21 cellular contexts compared by ENCODE assay signal in genomic region chr16:778909-779527, GRCh38. TPM values are rescaled to one million over a fixed set of nuclear protein-coding genes. Genes with fewer than 3 reads are reported as not detected.
DNase-seq lines count a peak whose midpoint lies in the region.
"Had no signal": no experiment of that assay in that cellular context is flagged by ENCODE, and none has a peak within 500 bp of the region (broad histone marks: within the 10 kb centered on the region; RNA-seq: fewer than 3 reads in every experiment).

No MANE protein-coding gene starts in this region.

- no peak overlapping the region for H3K4ac ChIP-seq in neuronal stem cell (ENCODE audit: low read length)

- H3K4me1 ChIP-seq in neuronal stem cell (ENCODE audit: control insufficient read depth in 2 of 2, insufficient read depth in 1 of 2, low read depth in 1 of 2, low read length in 2 of 2): peaks cover 0 to 3% of the 10 kb centered on the region in 2 donors
- H3K4me1 ChIP-seq: Peyer's patch had no signal

- no peak overlapping the region for H3K4me2 ChIP-seq in neuronal stem cell (ENCODE audit: insufficient read depth, low read length, poor library complexity, severe bottlenecking)
- H3K4me2 ChIP-seq: GM23338 had no signal

- peaks cover 0 to 57% (median 3%) of the 10 kb centered on the region in 3 experiments for H3K27me3 ChIP-seq in neuronal stem cell (ENCODE audit: control insufficient read depth in 3 of 3, insufficient read depth in 3 of 3, low read depth in 1 of 3, low read length in 3 of 3)
- H3K27me3 ChIP-seq: Peyer's patch had no signal

- H2BK120ac ChIP-seq in neuronal stem cell (ENCODE audit: low read depth, low read length): no peak overlapping the region

- H2BK15ac ChIP-seq in neuronal stem cell (ENCODE audit: low read length): peak overlapping the region; percentile 98

- no peak overlapping the region for H2BK5ac ChIP-seq in neuronal stem cell (ENCODE audit: low read length)

- peak; percentile 9 for DNase-seq in LHCN-M2 (ENCODE audit: low read depth)
- DNase-seq in neuronal stem cell (ENCODE audit: low spot score): no peak
- DNase-seq in iPS-NIHi7 (ENCODE audit: extremely low spot score): no peak
- DNase-seq in SHP77 treated with DMSO at 0.1 percent for 48 hours (lab: John Stamatoyannopoulos, UW): no peak
- DNase-seq: Caco-2; CD4-positive, alpha-beta memory T cell; DND-41; HCEC 1CT; IMR-90; NCI-H1694; NCI-H2081 treated with DMSO at 0.1 percent for 48 hours; NCI-H446; NCI-H526; Peyer's patch; SJCRH30; T-cell had no signal

- H3K79me1 ChIP-seq in neuronal stem cell (ENCODE audit: low read depth, low read length): peaks cover 2% of the 10 kb centered on the region

- no peak overlapping the region for H3K4me3 ChIP-seq in neuronal stem cell (ENCODE audit: low read length in 2 of 2)
- H3K4me3 ChIP-seq: GM23338, Peyer's patch, SJCRH30 had no signal

- H3K27ac ChIP-seq in neuronal stem cell (replicated peaks; ENCODE audit: low read length): no peak overlapping the region
- H3K27ac ChIP-seq: Peyer's patch, SJCRH30 had no signal

- no peak overlapping the region for H3K23ac ChIP-seq in neuronal stem cell (ENCODE audit: low read depth, low read length, poor library complexity)

- H3K36me3 ChIP-seq in neuronal stem cell (replicated peaks in 1 of 2; ENCODE audit: control insufficient read depth in 2 of 2, insufficient read depth in 2 of 2, low read length in 2 of 2): no peaks in the 10 kb centered on the region
- H3K36me3 ChIP-seq: Peyer's patch, SJCRH30 had no signal

- no peak overlapping the region for H4K8ac ChIP-seq in neuronal stem cell (ENCODE audit: low read depth, low read length)

- H2BK12ac ChIP-seq in neuronal stem cell (ENCODE audit: low read length): no peak overlapping the region

- peak overlapping the region; percentile 88 for H2AK5ac ChIP-seq in neuronal stem cell (ENCODE audit: low read depth, low read length)

- peak overlapping the region; percentile 9 for H3K14ac ChIP-seq in neuronal stem cell (ENCODE audit: low read length)

- 100% methylated on average over 1 to 2 of the region's 6 CpGs for WGBS in neuronal stem cell (ENCODE audit: extremely low coverage in 2 of 2, insufficient read length in 2 of 2, insufficient replicate concordance in 1 of 2), 2 donors

- H2AFZ ChIP-seq in neuronal stem cell (ENCODE audit: low read length): no peak overlapping the region
- H2AFZ ChIP-seq: GM23338 had no signal

- H3K18ac ChIP-seq in neuronal stem cell (ENCODE audit: low read length): peak overlapping the region; percentile 15

- peak overlapping the region; percentile 9 for H4K91ac ChIP-seq in neuronal stem cell (ENCODE audit: low read depth, low read length, poor library complexity)

- H3K9me3 ChIP-seq in neuronal stem cell (replicated peaks in 1 of 2; ENCODE audit: control insufficient read depth in 2 of 2, insufficient read depth in 1 of 2, low read depth in 1 of 2, low read length in 2 of 2): peaks cover 0 to 1% of the 10 kb centered on the region in 2 donors
- H3K9me3 ChIP-seq: Caco-2, Peyer's patch, SJCRH30 had no signal

- H3K9ac ChIP-seq in neuronal stem cell (ENCODE audit: low read depth, low read length, poor library complexity): peak overlapping the region; percentile 24

RNA-seq across cellular contexts. Expression of gene RPUSD1, which starts 9.2 kb away (rescaled TPM):
- 46.0 and 56.6 TPM in 2 replicates for total RNA-seq in LHCN-M2 (2014; rRNA removed)
- 23.2 TPM for polyA plus RNA-seq in LHCN-M2 (2012)
- 14.5 TPM for polyA plus RNA-seq in neuronal stem cell (2013, experiment 1 of 2)
- polyA plus RNA-seq in neuronal stem cell (2013, experiment 2 of 2): 15.3 TPM

RNA-seq across cellular contexts. Expression of gene CHTF18, which starts 9.4 kb away (rescaled TPM):
- 39.2 and 51.2 TPM in 2 replicates for total RNA-seq in LHCN-M2 (2014; rRNA removed)
- polyA plus RNA-seq in LHCN-M2 (2012): 15.1 TPM
- 77.3 TPM for polyA plus RNA-seq in neuronal stem cell (2013, experiment 1 of 2)
- polyA plus RNA-seq in neuronal stem cell (2013, experiment 2 of 2): 69.6 TPM

RNA-seq across cellular contexts. Expression of gene MSLN, which starts 18.5 kb away (rescaled TPM):
- not detected in 2 replicates for total RNA-seq in LHCN-M2 (2014; rRNA removed)
- polyA plus RNA-seq in LHCN-M2 (2012): 0.18 TPM
- polyA plus RNA-seq in neuronal stem cell (2013, experiment 1 of 2): 0.33 TPM
- 0.43 TPM for polyA plus RNA-seq in neuronal stem cell (2013, experiment 2 of 2)
- total RNA-seq: CD4-positive, alpha-beta memory T cell; HT1080; IMR-90; SJCRH30 had no signal
- polyA plus RNA-seq: CD4-positive, alpha-beta memory T cell; GM23338 had no signal

RNA-seq across cellular contexts. Expression of gene GNG13, which starts 21.5 kb away (rescaled TPM):
- not detected in 2 replicates for total RNA-seq in LHCN-M2 (2014; rRNA removed)
- polyA plus RNA-seq in LHCN-M2 (2012): 0.07 TPM
- 0.52 TPM for polyA plus RNA-seq in neuronal stem cell (2013, experiment 1 of 2)
- polyA plus RNA-seq in neuronal stem cell (2013, experiment 2 of 2): 0.51 TPM
- total RNA-seq: Caco-2; CD4-positive, alpha-beta memory T cell; GM23338; HT1080; IMR-90; MCF 10A; OCI-LY7; SJCRH30; T-cell had no signal
- polyA plus RNA-seq: BJ; CD4-positive, alpha-beta memory T cell; IMR-90 had no signal

RNA-seq across cellular contexts. Expression of gene CIAO3, which starts 38.2 kb away (rescaled TPM):
- total RNA-seq in LHCN-M2 (2014; rRNA removed): 29.0 and 31.9 TPM in 2 replicates
- polyA plus RNA-seq in LHCN-M2 (2012): 20.1 TPM
- polyA plus RNA-seq in neuronal stem cell (2013, experiment 1 of 2): 14.9 TPM
- 15.0 TPM for polyA plus RNA-seq in neuronal stem cell (2013, experiment 2 of 2)
